Comparison of ENCODE assay signal across 1 cellular context in genomic region chr21:25179116-25179515, GRCh38.
TF ChIP-seq lines count a peak whose summit lies in the region.

No MANE protein-coding gene starts in this region.

TF ChIP-seq in IMR-90, 13 proteins besides CTCF, POLR2A, EP300 and RAD21 (continued from another document):
- TF ChIP-seq USF2 (IDR thresholded peaks at IDR 0.05; ENCODE audit: low read depth, low read length): no peak
- TF ChIP-seq CEBPB (IDR thresholded peaks at IDR 0.05; ENCODE audit: low read depth, low read length): no peak
